In the genomic region with DNA sequence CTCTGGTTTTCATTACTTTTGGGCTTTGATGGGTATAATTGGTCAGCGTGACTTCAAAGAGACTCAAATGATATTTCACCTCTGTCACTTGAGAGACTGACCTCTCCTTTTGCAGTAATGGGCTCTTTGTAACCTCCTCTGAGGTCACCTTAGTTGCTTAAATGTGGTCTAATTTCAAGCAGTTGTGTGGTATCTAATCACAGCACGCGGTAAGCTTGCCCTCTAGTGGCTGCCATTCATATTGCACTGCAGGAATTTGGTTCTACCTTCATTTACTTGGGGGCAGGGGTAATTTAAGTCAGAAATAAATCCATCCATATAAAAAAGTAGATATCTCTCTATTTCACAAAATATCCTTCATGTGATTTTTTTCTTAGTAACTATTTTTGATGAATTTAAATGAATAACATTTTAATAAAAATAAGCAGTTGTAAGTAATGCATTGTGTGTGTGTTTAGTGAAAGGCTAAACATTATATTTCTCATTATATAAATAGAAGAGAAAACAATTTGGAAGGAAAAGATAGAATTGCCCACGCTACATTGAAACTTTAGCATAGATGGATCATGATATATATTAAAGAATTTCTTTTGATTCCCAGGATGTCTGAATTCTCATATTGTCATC, we compare ENCODE assay signal across 8 cellular contexts. TPM values are rescaled to one million over a fixed set of nuclear protein-coding genes. Genes with fewer than 3 reads are reported as not detected.
DNase-seq lines count a peak whose midpoint lies in the region; ATAC-seq and TF ChIP-seq lines count a peak whose summit lies in the region.

No MANE protein-coding gene starts in this region.

- H3K4me3 ChIP-seq in heart right ventricle (no peak overlapping the region), psoas muscle (no peak overlapping the region)

- H3K27ac ChIP-seq in heart right ventricle (no peak overlapping the region), psoas muscle (no peak overlapping the region)

- TF ChIP-seq CTCF in heart right ventricle (IDR thresholded peaks at IDR 0.05) (peak; percentile 75 to 97 (median 91)), psoas muscle (IDR thresholded peaks at IDR 0.05) (peak; percentile 87)

- DNase-seq in Daoy (ENCODE audit: low read depth) (peak; percentile 42), NCI-H82 treated with DMSO at 0.1 percent for 48 hours (lab: John Stamatoyannopoulos, UW; ENCODE audit: unreplicated experiment) (peak; percentile 4), heart right ventricle (peak; percentile 11 to 28), psoas muscle (peak in 1 of 2 donors; percentile 14), HuH-7.5 (ENCODE audit: low spot score) (no peak)
- DNase-seq in activated gamma-delta T cell treated with anti-CD3 and anti-CD28 coated beads, Interleukin-2, amount 50 U/mL, for 16 hours (ENCODE audit: low read depth): peak; percentile 12

- H3K27me3 ChIP-seq in heart right ventricle (peaks cover 0 to 28% (median 0%) of the 10 kb centered on the region in 7 donors), psoas muscle (ENCODE audit: insufficient read depth in 3 of 3, low read length in 2 of 3) (peaks cover 0 to 6% (median 0%) of the 10 kb centered on the region in 3 donors)

- ATAC-seq in GM19395 (IDR thresholded peaks at IDR 0.05; ENCODE audit: unreplicated experiment): peak; percentile 92
- ATAC-seq in HG03378 (IDR thresholded peaks at IDR 0.05; ENCODE audit: unreplicated experiment): peak; percentile 94
- ATAC-seq in heart right ventricle: peak in 3 of 8 donors; percentile 56 to 73 (median 58)
- peak; percentile 61 to 73 (median 70) for ATAC-seq in psoas muscle

- intact Hi-C loops in heart right ventricle (cut with DNase I): loop anchor here in 6 of 10 donors (1.0 to 5.0 kb wide), 3 partner anchors 294 to 295 kb away; no protein-coding TSS in a partner anchor
- intact Hi-C loops in psoas muscle (cut with DNase I): loop anchor here (2.0 to 10.0 kb wide), 2 partner anchors 292 to 296 kb away; no protein-coding TSS in a partner anchor

- H3K4me1 ChIP-seq in heart right ventricle (no peaks in the 10 kb centered on the region), psoas muscle (no peaks in the 10 kb centered on the region)

- H3K36me3 ChIP-seq in heart right ventricle (no peaks in the 10 kb centered on the region), psoas muscle (ENCODE audit: insufficient read depth in 1 of 2, low read depth in 1 of 2) (no peaks in the 10 kb centered on the region)

- no peaks in the 10 kb centered on the region for H3K9me3 ChIP-seq in heart right ventricle
- H3K9me3 ChIP-seq in psoas muscle: no peaks in the 10 kb centered on the region

- 4 to 5% methylated on average over 4 of the region's 4 CpGs for WGBS in heart right ventricle, 2 donors
- 3 to 5% (median 4%) methylated on average over 4 of the region's 4 CpGs for WGBS in psoas muscle, 3 donors

RNA-seq across cellular contexts. Expression of a gene that starts 55.0 kb away (rescaled TPM):
- total RNA-seq in Daoy (2014; rRNA removed; shearing (Covaris generic)): not detected in 2 replicates
- under 1 TPM in 5 of 10 donors, not detected in 5; 0.05 to 0.30 (median 0.09) TPM for total RNA-seq in heart right ventricle
- under 1 TPM; 0.01 to 0.07 TPM for polyA plus RNA-seq in heart right ventricle
- not detected for total RNA-seq in psoas muscle
- polyA plus RNA-seq in psoas muscle: under 1 TPM in 1 of 3 donors, not detected in 2; 0.01 TPM
